8 cellular contexts compared by ENCODE assay signal in genomic region chr17:17476865-17477467, GRCh38. TPM values are rescaled to one million over a fixed set of nuclear protein-coding genes. Genes with fewer than 3 reads are reported as not detected.
DNase-seq lines count a peak whose midpoint lies in the region; ATAC-seq and TF ChIP-seq lines count a peak whose summit lies in the region.

MED9 (plus strand) TSS chr17:17477000; CDS start chr17:17477042, 42 bp downstream.

- in situ Hi-C loops in HAP-1 (cut with MboI; ENCODE audit: low sequenced_read_pairs): no loop called here

- peaks cover 27% of the 10 kb centered on the region for H3K4me1 ChIP-seq in HAP-1

- H3K9me3 ChIP-seq in HAP-1: no peaks in the 10 kb centered on the region

- TF ChIP-seq CTCF in NB4 (IDR thresholded peaks at IDR 0.05; ENCODE audit: low read depth, low read length) (no peak), subcutaneous adipose tissue (IDR thresholded peaks at IDR 0.05; ENCODE audit: low read depth) (no peak)

- peak; percentile 67 for TF ChIP-seq POLR2A in NB4 (IDR thresholded peaks at IDR 0.05; ENCODE audit: extremely low read depth, insufficient read length)

- peaks cover 16% of the 10 kb centered on the region for H3K36me3 ChIP-seq in HAP-1 (replicated peaks)

- ATAC-seq in SK-N-SH treated with all-trans-retinoic acid at 6 μM for 48 hours: peak; percentile 93

- 0 out of 2 replicates have a peak, but pooled peaks cover 3% of the 10 kb centered on the region for H3K27me3 ChIP-seq in HAP-1 (ENCODE audit: low read depth)

- H3K4me3 ChIP-seq in HAP-1 (peak within 1 kb of the TSS; percentile 95), NB4 (ENCODE audit: low read depth, low read length) (peak within 1 kb of the TSS; percentile 97)

- peak; percentile 65 for DNase-seq in DMS79 treated with DMSO at 0.1 percent for 48 hours (lab: John Stamatoyannopoulos, UW)
- peak; percentile 84 to 95 for DNase-seq in HAP-1 (ENCODE audit: low spot score in 2 of 2)
- peak; percentile 95 for DNase-seq in NB4 (ENCODE audit: low read depth)
- peak; percentile 95 for DNase-seq in activated naive CD4-positive, alpha-beta T cell treated with anti-CD3 and anti-CD28 coated beads, Interleukin-2, amount 50 U/mL, for 16 hours
- DNase-seq in germinal center (ENCODE audit: low spot score): peak; percentile 97
- peak; percentile 37 for DNase-seq in non-pigmented ciliary epithelial cell (ENCODE audit: low read depth)

TF ChIP-seq in SK-N-SH treated with all-trans-retinoic acid at 6 μM for 48 hours, 23 proteins besides CTCF, POLR2A, EP300 and RAD21:
- no peak for TF ChIP-seq POU6F1 (CRISPR knock-in tag; IDR thresholded peaks at IDR 0.05; ENCODE audit: borderline replicate concordance, low read depth)
- TF ChIP-seq TOX (CRISPR knock-in tag; IDR thresholded peaks at IDR 0.05; ENCODE audit: borderline replicate concordance): no peak
- no peak for TF ChIP-seq ESRRG (CRISPR knock-in tag; IDR thresholded peaks at IDR 0.05)
- TF ChIP-seq ISL1 (CRISPR knock-in tag; IDR thresholded peaks at IDR 0.05): no peak
- TF ChIP-seq CREB5 (CRISPR knock-in tag; IDR thresholded peaks at IDR 0.05; ENCODE audit: low read depth): no peak
- TF ChIP-seq ZNF565 (CRISPR knock-in tag; conservative IDR thresholded peaks at IDR 0.05; ENCODE audit: low read depth): no peak
- no peak for TF ChIP-seq ZNF8 (CRISPR knock-in tag; IDR thresholded peaks at IDR 0.05)
- TF ChIP-seq BACH2 (CRISPR knock-in tag; IDR thresholded peaks at IDR 0.05; ENCODE audit: borderline replicate concordance): no peak
- no peak for TF ChIP-seq CSRNP3 (CRISPR knock-in tag; IDR thresholded peaks at IDR 0.05)

RNA-seq across cellular contexts. Expression of gene MED9, which starts in this region (rescaled TPM):
- total RNA-seq in subcutaneous adipose tissue: 10 to 100 TPM in 3 of 4 donors, 1 to 10 TPM in 1; 6.5 to 16.6 (median 13.5) TPM

Comparison
In these comparisons a context has a peak if more than half of its experiments do, and no peak if none do; other contexts are left out.
1. Peak in every context shown above with its lines: DNase-seq, ATAC-seq and H3K4me3 ChIP-seq.
2. DNase-seq: peak in every context shown above with its lines; median percentile 97 in germinal center; 95 in NB4; 95 in activated naive CD4-positive, alpha-beta T cell treated with anti-CD3 and anti-CD28 coated beads, Interleukin-2, amount 50 U/mL, for 16 hours; 90 in HAP-1; 65 in DMS79 treated with DMSO at 0.1 percent for 48 hours; 37 in non-pigmented ciliary epithelial cell.